In genomic region chr4:29277381-29277780, GRCh38 we compare ENCODE assay signal across 23 cellular contexts.
DNase-seq lines count a peak whose midpoint lies in the region; ATAC-seq and TF ChIP-seq lines count a peak whose summit lies in the region.
"Had no signal": no experiment of that assay in that cellular context is flagged by ENCODE, and none has a peak within 500 bp of the region (broad histone marks: within the 10 kb centered on the region; RNA-seq: fewer than 3 reads in every experiment).

No MANE protein-coding gene starts in this region.

- no peaks in the 10 kb centered on the region for H3K36me3 ChIP-seq in GM23338 (ENCODE audit: insufficient read depth)
- H3K36me3 ChIP-seq: gastroesophageal sphincter, SJSA1 had no signal

- peak; percentile 2 for DNase-seq in NCI-H748 (lab: John Stamatoyannopoulos, UW; ENCODE audit: unreplicated experiment)
- DNase-seq in NCI-H748 treated with DMSO at 0.1 percent for 48 hours (lab: John Stamatoyannopoulos, UW): no peak
- peak; percentile 27 for DNase-seq in amniotic epithelial cell (ENCODE audit: low read depth)
- DNase-seq in fibroblast of mammary gland (ENCODE audit: low read depth): peak; percentile 44
- no peak for DNase-seq in GM23338 (ENCODE audit: low spot score)
- no peak for DNase-seq in cardiac septum (ENCODE audit: low spot score)
- DNase-seq: 8988T; activated CD4-positive, CD25-positive, alpha-beta regulatory T cell; activated CD8-positive, alpha-beta memory T cell treated with anti-CD3 and anti-CD28 coated beads for 24 hours; activated naive CD8-positive, alpha-beta T cell treated with anti-CD3 and anti-CD28 coated beads, Interleukin-2, amount 10 ng/mL, durations not matched to agents 7 days and 5 days; cerebellar nuclear complex; endodermal cell; GOT3; NCI-H2029 treated with DMSO at 0.1 percent for 48 hours; NCI-H774 had no signal

- no peaks in the 10 kb centered on the region for H3K4me1 ChIP-seq in GM23338 (ENCODE audit: insufficient read depth)
- H3K4me1 ChIP-seq: gastroesophageal sphincter, SJSA1 had no signal

- H3K36me3 Mint-ChIP-seq in GM23338 (ENCODE audit: low read depth): 0 out of 3 replicates have a peak, but pooled peaks cover 2% of the 10 kb centered on the region
- H3K36me3 Mint-ChIP-seq: activated naive CD8-positive, alpha-beta T cell treated with anti-CD3 and anti-CD28 coated beads, Interleukin-2, amount 10 ng/mL, durations not matched to agents 7 days and 5 days had no signal

- H3K4me3 Mint-ChIP-seq in GM23338: no peak overlapping the region
- H3K4me3 Mint-ChIP-seq: activated naive CD8-positive, alpha-beta T cell treated with anti-CD3 and anti-CD28 coated beads, Interleukin-2, amount 10 ng/mL, durations not matched to agents 7 days and 5 days; endodermal cell; T-helper 2 cell treated with Interferon-gamma antibody and Interleukin-4, amounts not matched to agents 5 μg/mL and 100 μg/mL, for 36 hours had no signal

- H3K9me3 Mint-ChIP-seq in GM23338: no peaks in the 10 kb centered on the region; the same call in 2 of the 3 replicates

- H3F3A ChIP-seq in GM23338 (replicated peaks; ENCODE audit: low read depth): no peaks in the 10 kb centered on the region

- H2AFZ ChIP-seq in GM23338: no peak overlapping the region

- no peaks in the 10 kb centered on the region for H3K27me3 ChIP-seq in GM23338 (ENCODE audit: insufficient read depth)
- H3K27me3 ChIP-seq: gastroesophageal sphincter, SJSA1 had no signal

- H3K4me3 ChIP-seq in fibroblast of mammary gland (ENCODE audit: control insufficient read depth, low read depth, low read length) (no peak overlapping the region), GM23338 (no peak overlapping the region)
- H3K4me3 ChIP-seq: gastroesophageal sphincter, K562, SJSA1 had no signal

- ATAC-seq in GM23338: no peak
- no peak for ATAC-seq in GM21786 (IDR thresholded peaks at IDR 0.05; ENCODE audit: unreplicated experiment)
- no peak for ATAC-seq in GM21737 (IDR thresholded peaks at IDR 0.05; ENCODE audit: unreplicated experiment)
- ATAC-seq: gastroesophageal sphincter, K562 had no signal

- no peak overlapping the region for H3K4me2 ChIP-seq in GM23338

- intact Hi-C loops in cardiac septum (cut with DNase I): no loop called here

- TF ChIP-seq CTCF in fibroblast of mammary gland (conservative IDR thresholded peaks at IDR 0.05; ENCODE audit: control insufficient read depth, insufficient read depth, low read depth, low read length) (no peak), GM23338 (conservative IDR thresholded peaks at IDR 0.05; ENCODE audit: low read depth in 2 of 2) (no peak)

- H3K27ac Mint-ChIP-seq in GM23338: no peak overlapping the region
- H3K27ac Mint-ChIP-seq: activated naive CD8-positive, alpha-beta T cell treated with anti-CD3 and anti-CD28 coated beads, Interleukin-2, amount 10 ng/mL, durations not matched to agents 7 days and 5 days; endodermal cell; T-helper 2 cell treated with Interferon-gamma antibody and Interleukin-4, amounts not matched to agents 5 μg/mL and 100 μg/mL, for 36 hours had no signal

- no peaks in the 10 kb centered on the region for H3K79me2 ChIP-seq in GM23338 (replicated peaks; ENCODE audit: insufficient read depth)

- H4K20me1 ChIP-seq in GM23338 (replicated peaks; ENCODE audit: insufficient read depth): no peaks in the 10 kb centered on the region

- H3K27ac ChIP-seq in GM23338 (ENCODE audit: low read depth): no peak overlapping the region
- H3K27ac ChIP-seq: C4-2B, gastroesophageal sphincter, HL-60, SJSA1 had no signal

- no peaks in the 10 kb centered on the region for H3K4me1 Mint-ChIP-seq in GM23338
- H3K4me1 Mint-ChIP-seq: activated naive CD8-positive, alpha-beta T cell treated with anti-CD3 and anti-CD28 coated beads, Interleukin-2, amount 10 ng/mL, durations not matched to agents 7 days and 5 days; endodermal cell had no signal

- H3K9me2 ChIP-seq in GM23338 (ENCODE audit: insufficient read depth): peaks cover 7% of the 10 kb centered on the region

- no peaks in the 10 kb centered on the region for H3K27me3 Mint-ChIP-seq in GM23338 (ENCODE audit: insufficient read depth, low read depth, poor library complexity)
- H3K27me3 Mint-ChIP-seq: activated naive CD8-positive, alpha-beta T cell treated with anti-CD3 and anti-CD28 coated beads, Interleukin-2, amount 10 ng/mL, durations not matched to agents 7 days and 5 days had no signal

TF ChIP-seq in GM23338, 12 proteins besides CTCF, POLR2A, EP300 and RAD21 (continues in another document):
- no peak for TF ChIP-seq CREB1 (CRISPR knock-in tag; IDR thresholded peaks at IDR 0.05; ENCODE audit: low read depth)
- TF ChIP-seq, protein P1, sequence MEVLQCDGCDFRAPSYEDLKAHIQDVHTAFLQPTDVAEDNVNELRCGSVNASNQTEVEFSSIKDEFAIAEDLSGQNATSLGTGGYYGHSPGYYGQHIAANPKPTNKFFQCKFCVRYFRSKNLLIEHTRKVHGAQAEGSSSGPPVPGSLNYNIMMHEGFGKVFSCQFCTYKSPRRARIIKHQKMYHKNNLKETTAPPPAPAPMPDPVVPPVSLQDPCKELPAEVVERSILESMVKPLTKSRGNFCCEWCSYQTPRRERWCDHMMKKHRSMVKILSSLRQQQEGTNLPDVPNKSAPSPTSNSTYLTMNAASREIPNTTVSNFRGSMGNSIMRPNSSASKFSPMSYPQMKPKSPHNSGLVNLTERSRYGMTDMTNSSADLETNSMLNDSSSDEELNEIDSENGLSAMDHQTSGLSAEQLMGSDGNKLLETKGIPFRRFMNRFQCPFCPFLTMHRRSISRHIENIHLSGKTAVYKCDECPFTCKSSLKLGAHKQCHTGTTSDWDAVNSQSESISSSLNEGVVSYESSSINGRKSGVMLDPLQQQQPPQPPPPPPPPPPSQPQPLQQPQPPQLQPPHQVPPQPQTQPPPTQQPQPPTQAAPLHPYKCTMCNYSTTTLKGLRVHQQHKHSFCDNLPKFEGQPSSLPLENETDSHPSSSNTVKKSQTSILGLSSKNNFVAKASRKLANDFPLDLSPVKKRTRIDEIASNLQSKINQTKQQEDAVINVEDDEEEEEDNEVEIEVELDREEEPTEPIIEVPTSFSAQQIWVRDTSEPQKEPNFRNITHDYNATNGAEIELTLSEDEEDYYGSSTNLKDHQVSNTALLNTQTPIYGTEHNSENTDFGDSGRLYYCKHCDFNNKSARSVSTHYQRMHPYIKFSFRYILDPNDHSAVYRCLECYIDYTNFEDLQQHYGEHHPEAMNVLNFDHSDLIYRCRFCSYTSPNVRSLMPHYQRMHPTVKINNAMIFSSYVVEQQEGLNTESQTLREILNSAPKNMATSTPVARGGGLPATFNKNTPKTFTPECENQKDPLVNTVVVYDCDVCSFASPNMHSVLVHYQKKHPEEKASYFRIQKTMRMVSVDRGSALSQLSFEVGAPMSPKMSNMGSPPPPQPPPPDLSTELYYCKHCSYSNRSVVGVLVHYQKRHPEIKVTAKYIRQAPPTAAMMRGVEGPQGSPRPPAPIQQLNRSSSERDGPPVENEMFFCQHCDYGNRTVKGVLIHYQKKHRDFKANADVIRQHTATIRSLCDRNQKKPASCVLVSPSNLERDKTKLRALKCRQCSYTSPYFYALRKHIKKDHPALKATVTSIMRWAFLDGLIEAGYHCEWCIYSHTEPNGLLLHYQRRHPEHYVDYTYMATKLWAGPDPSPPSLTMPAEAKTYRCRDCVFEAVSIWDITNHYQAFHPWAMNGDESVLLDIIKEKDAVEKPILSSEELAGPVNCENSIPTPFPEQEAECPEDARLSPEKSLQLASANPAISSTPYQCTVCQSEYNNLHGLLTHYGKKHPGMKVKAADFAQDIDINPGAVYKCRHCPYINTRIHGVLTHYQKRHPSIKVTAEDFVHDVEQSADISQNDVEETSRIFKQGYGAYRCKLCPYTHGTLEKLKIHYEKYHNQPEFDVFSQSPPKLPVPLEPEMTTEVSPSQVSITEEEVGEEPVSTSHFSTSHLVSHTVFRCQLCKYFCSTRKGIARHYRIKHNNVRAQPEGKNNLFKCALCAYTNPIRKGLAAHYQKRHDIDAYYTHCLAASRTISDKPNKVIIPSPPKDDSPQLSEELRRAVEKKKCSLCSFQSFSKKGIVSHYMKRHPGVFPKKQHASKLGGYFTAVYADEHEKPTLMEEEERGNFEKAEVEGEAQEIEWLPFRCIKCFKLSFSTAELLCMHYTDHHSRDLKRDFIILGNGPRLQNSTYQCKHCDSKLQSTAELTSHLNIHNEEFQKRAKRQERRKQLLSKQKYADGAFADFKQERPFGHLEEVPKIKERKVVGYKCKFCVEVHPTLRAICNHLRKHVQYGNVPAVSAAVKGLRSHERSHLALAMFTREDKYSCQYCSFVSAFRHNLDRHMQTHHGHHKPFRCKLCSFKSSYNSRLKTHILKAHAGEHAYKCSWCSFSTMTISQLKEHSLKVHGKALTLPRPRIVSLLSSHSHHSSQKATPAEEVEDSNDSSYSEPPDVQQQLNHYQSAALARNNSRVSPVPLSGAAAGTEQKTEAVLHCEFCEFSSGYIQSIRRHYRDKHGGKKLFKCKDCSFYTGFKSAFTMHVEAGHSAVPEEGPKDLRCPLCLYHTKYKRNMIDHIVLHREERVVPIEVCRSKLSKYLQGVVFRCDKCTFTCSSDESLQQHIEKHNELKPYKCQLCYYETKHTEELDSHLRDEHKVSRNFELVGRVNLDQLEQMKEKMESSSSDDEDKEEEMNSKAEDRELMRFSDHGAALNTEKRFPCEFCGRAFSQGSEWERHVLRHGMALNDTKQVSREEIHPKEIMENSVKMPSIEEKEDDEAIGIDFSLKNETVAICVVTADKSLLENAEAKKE (CRISPR knock-in tag; IDR thresholded peaks at IDR 0.05): no peak
- TF ChIP-seq EZH2 (IDR thresholded peaks at IDR 0.05; ENCODE audit: low read depth, unreplicated experiment): no peak
- TF ChIP-seq JUNB (IDR thresholded peaks at IDR 0.05; ENCODE audit: unreplicated experiment): no peak
- no peak for TF ChIP-seq EZH2phosphoT487 (IDR thresholded peaks at IDR 0.05; ENCODE audit: unreplicated experiment)
- no peak for TF ChIP-seq STAT1 (IDR thresholded peaks at IDR 0.05; ENCODE audit: unreplicated experiment)
- TF ChIP-seq ZNF114 (CRISPR knock-in tag; IDR thresholded peaks at IDR 0.05): no peak
- TF ChIP-seq POLR2AphosphoS5 (IDR thresholded peaks at IDR 0.05; ENCODE audit: low read depth): no peak

Comparison
In these comparisons a context has a peak if more than half of its experiments do, and no peak if none do; other contexts are left out.
1. DNase-seq: peak in NCI-H748 (single experiment), amniotic epithelial cell (single experiment) and fibroblast of mammary gland (single experiment); none in NCI-H748 treated with DMSO at 0.1 percent for 48 hours (single experiment), GM23338 (single experiment) and cardiac septum (single experiment).